Comparison of ENCODE assay signal across 1 cellular context in genomic region chr2:205733082-205733481, GRCh38.
TF ChIP-seq lines count a peak whose summit lies in the region.

No MANE protein-coding gene starts in this region.

TF ChIP-seq in H1, 55 proteins besides CTCF, POLR2A, EP300 and RAD21:
- TF ChIP-seq CHD1 (IDR thresholded peaks at IDR 0.05; ENCODE audit: low read depth, low read length) (no peak), SAP30 (IDR thresholded peaks at IDR 0.05; ENCODE audit: insufficient read depth, insufficient replicate concordance, low read length) (no peak)
